ENCODE assay signal across 21 cellular contexts in genomic region chr15:71189723-71190122, GRCh38.
DNase-seq lines count a peak whose midpoint lies in the region; ATAC-seq and TF ChIP-seq lines count a peak whose summit lies in the region.
"Had no signal": no experiment of that assay in that cellular context is flagged by ENCODE, and none has a peak within 500 bp of the region (broad histone marks: within the 10 kb centered on the region; RNA-seq: fewer than 3 reads in every experiment).

No MANE protein-coding gene starts in this region.

- peak; percentile 40 for DNase-seq in NCI-H748 treated with DMSO at 0.1 percent for 48 hours (lab: John Stamatoyannopoulos, UW)
- DNase-seq in NCI-H748 (lab: John Stamatoyannopoulos, UW; ENCODE audit: unreplicated experiment), result no peak
- peak; percentile 48 for DNase-seq in astrocyte of the spinal cord (ENCODE audit: low read depth, low spot score)
- peak; percentile 49 for DNase-seq in islet precursor cell
- no peak for DNase-seq in dermis blood vessel endothelial cell
- DNase-seq in effector CD4-positive, alpha-beta T cell, result no peak
- no peak for DNase-seq in activated CD4-positive, alpha-beta T cell treated with anti-CD3 and anti-CD28 coated beads, Interleukin-2, amount 50 U/mL, for 4 hours
- DNase-seq: 8988T; Calu3; CD8-positive, alpha-beta T cell; EL; GOT3; NCI-H510A; NCI-H82; OCI-M1; RPMI8226; SHP77 treated with DMSO at 0.1 percent for 48 hours had no signal

- no peak for TF ChIP-seq CTCF in astrocyte of the spinal cord (IDR thresholded peaks at IDR 0.05; ENCODE audit: low read depth, low read length)

- no peak for ATAC-seq in GM21737 (IDR thresholded peaks at IDR 0.05; ENCODE audit: unreplicated experiment)
- ATAC-seq: CD8-positive, alpha-beta T cell; GM12878; HCT116 had no signal

- H3K4me3 ChIP-seq in astrocyte of the spinal cord (ENCODE audit: low read depth, low read length), result no peak overlapping the region
- H3K4me3 ChIP-seq: BLaER1 treated with 17β-estradiol and CSF1 and Interleukin-3, amounts not matched to agents 10 nM and 100 nM; GM12878 had no signal

- in situ Hi-C loops in astrocyte of the spinal cord (cut with HindIII; ENCODE audit: low sequenced_read_pairs), result no loop called here

Comparison
In these comparisons a context has a peak if more than half of its experiments do, and no peak if none do; other contexts are left out.
1. DNase-seq: peak in NCI-H748 treated with DMSO at 0.1 percent for 48 hours (single experiment), astrocyte of the spinal cord (single experiment) and islet precursor cell (single experiment); none in NCI-H748 (single experiment), dermis blood vessel endothelial cell (single experiment), effector CD4-positive, alpha-beta T cell (single experiment) and activated CD4-positive, alpha-beta T cell treated with anti-CD3 and anti-CD28 coated beads, Interleukin-2, amount 50 U/mL, for 4 hours (0 of 2).